ENCODE assay signal across 8 cellular contexts in genomic region chr2:32553829-32554432, GRCh38.
A peak's percentile ranks its signal among the peaks of the same experiment; 100 is the strongest.
DNase-seq lines count a peak whose midpoint lies in the region; ATAC-seq, FAIRE-seq and TF ChIP-seq lines count a peak whose summit lies in the region.

No MANE protein-coding gene starts in this region.

- TF ChIP-seq CTCF in GM10248 (IDR thresholded peaks at IDR 0.05; ENCODE audit: control extremely low read depth, extremely low read depth, low read depth, missing control alignments) (peak; percentile 68), HFF-Myc (IDR thresholded peaks at IDR 0.05; ENCODE audit: low read depth, low read length, missing control alignments) (peak; percentile 60), left ventricle myocardium inferior (IDR thresholded peaks at IDR 0.05; ENCODE audit: borderline replicate concordance) (peak; percentile 81)

- POLR2A ChIA-PET in GM10248 (lab: Yijun Ruan, JAX) = no interaction called here
- POLR2A ChIA-PET in activated CD8-positive, alpha-beta T cell treated with anti-CD3 and anti-CD28 coated beads, Interleukin-2, amount 10 ng/mL, durations not matched to agents 7 days and 5 days (lab: Charles Lee) = no interaction called here

- H3K4me3 ChIP-seq in HFF-Myc (replicated peaks; ENCODE audit: low read depth, low read length) (no peak overlapping the region), left ventricle myocardium inferior (no peak overlapping the region)

- H3K9me3 ChIP-seq in left ventricle myocardium inferior (replicated peaks) = no peaks in the 10 kb centered on the region

- H3K4me3 Mint-ChIP-seq in activated CD8-positive, alpha-beta T cell treated with anti-CD3 and anti-CD28 coated beads, Interleukin-2, amount 10 ng/mL, durations not matched to agents 7 days and 5 days = no peak overlapping the region
- no peak overlapping the region for H3K4me3 Mint-ChIP-seq in stimulated activated memory B cell treated with anti-CD40 and anti-IgM and Interleukin-4, amounts not matched to agents 10 μg/mL and 1 μg/mL and 100 μg/mL, for 72 hours

- H3K27ac ChIP-seq in left ventricle myocardium inferior (replicated peaks) = no peak overlapping the region

- peak; percentile 70 for ATAC-seq in activated CD8-positive, alpha-beta T cell treated with anti-CD3 and anti-CD28 coated beads, Interleukin-2, amount 10 ng/mL, durations not matched to agents 7 days and 5 days
- ATAC-seq in stimulated activated memory B cell treated with anti-CD40 and anti-IgM and Interleukin-4, amounts not matched to agents 10 μg/mL and 1 μg/mL and 100 μg/mL, for 72 hours = peak; percentile 83

- H3K36me3 ChIP-seq in left ventricle myocardium inferior = peaks cover 18% of the 10 kb centered on the region

- FAIRE-seq in A204.1 (lab: Jason Lieb, UNC) = peak; percentile 94

- H3K4me1 ChIP-seq in left ventricle myocardium inferior = peaks cover 12% of the 10 kb centered on the region

- H3K36me3 Mint-ChIP-seq in activated CD8-positive, alpha-beta T cell treated with anti-CD3 and anti-CD28 coated beads, Interleukin-2, amount 10 ng/mL, durations not matched to agents 7 days and 5 days (ENCODE audit: low read depth) = peaks cover 12% of the 10 kb centered on the region
- H3K36me3 Mint-ChIP-seq in stimulated activated memory B cell treated with anti-CD40 and anti-IgM and Interleukin-4, amounts not matched to agents 10 μg/mL and 1 μg/mL and 100 μg/mL, for 72 hours = peaks cover 7% of the 10 kb centered on the region

- no peaks in the 10 kb centered on the region for H3K4me1 Mint-ChIP-seq in activated CD8-positive, alpha-beta T cell treated with anti-CD3 and anti-CD28 coated beads, Interleukin-2, amount 10 ng/mL, durations not matched to agents 7 days and 5 days (ENCODE audit: low read depth)
- no peaks in the 10 kb centered on the region for H3K4me1 Mint-ChIP-seq in stimulated activated memory B cell treated with anti-CD40 and anti-IgM and Interleukin-4, amounts not matched to agents 10 μg/mL and 1 μg/mL and 100 μg/mL, for 72 hours

- no peak overlapping the region for H3K27ac Mint-ChIP-seq in activated CD8-positive, alpha-beta T cell treated with anti-CD3 and anti-CD28 coated beads, Interleukin-2, amount 10 ng/mL, durations not matched to agents 7 days and 5 days
- no peak overlapping the region for H3K27ac Mint-ChIP-seq in stimulated activated memory B cell treated with anti-CD40 and anti-IgM and Interleukin-4, amounts not matched to agents 10 μg/mL and 1 μg/mL and 100 μg/mL, for 72 hours

- H3K27me3 Mint-ChIP-seq in activated CD8-positive, alpha-beta T cell treated with anti-CD3 and anti-CD28 coated beads, Interleukin-2, amount 10 ng/mL, durations not matched to agents 7 days and 5 days (ENCODE audit: low read depth) = no peaks in the 10 kb centered on the region
- H3K27me3 Mint-ChIP-seq in stimulated activated memory B cell treated with anti-CD40 and anti-IgM and Interleukin-4, amounts not matched to agents 10 μg/mL and 1 μg/mL and 100 μg/mL, for 72 hours = no peaks in the 10 kb centered on the region

- DNase-seq in GM10248 (ENCODE audit: extremely low spot score) (peak; percentile 66), HFF-Myc (ENCODE audit: extremely low read depth, low read depth) (peak; percentile 11), NAMALWA (ENCODE audit: low spot score) (peak; percentile 86), left ventricle myocardium inferior (no peak)
- no peak for DNase-seq in activated CD8-positive, alpha-beta T cell treated with anti-CD3 and anti-CD28 coated beads, Interleukin-2, amount 10 ng/mL, durations not matched to agents 7 days and 5 days
- DNase-seq in activated CD8-positive, alpha-beta memory T cell treated with anti-CD3 and anti-CD28 coated beads for 24 hours = no peak

- H3K27me3 ChIP-seq in left ventricle myocardium inferior (ENCODE audit: low read depth) = no peaks in the 10 kb centered on the region

- no peaks in the 10 kb centered on the region for H3K9me3 Mint-ChIP-seq in activated CD8-positive, alpha-beta T cell treated with anti-CD3 and anti-CD28 coated beads, Interleukin-2, amount 10 ng/mL, durations not matched to agents 7 days and 5 days (ENCODE audit: insufficient read depth)
- no peaks in the 10 kb centered on the region for H3K9me3 Mint-ChIP-seq in stimulated activated memory B cell treated with anti-CD40 and anti-IgM and Interleukin-4, amounts not matched to agents 10 μg/mL and 1 μg/mL and 100 μg/mL, for 72 hours

- intact Hi-C loops in left ventricle myocardium inferior (cut with micrococcal nuclease) = no loop called here

- CTCF ChIA-PET in GM10248 (lab: Yijun Ruan, JAX) = no interaction called here
- CTCF ChIA-PET in activated CD8-positive, alpha-beta T cell treated with anti-CD3 and anti-CD28 coated beads, Interleukin-2, amount 10 ng/mL, durations not matched to agents 7 days and 5 days (lab: Charles Lee) = no interaction called here

Comparison
In these comparisons a context has a peak if more than half of its experiments do, and no peak if none do; other contexts are left out.
1. DNase-seq: peak in GM10248 (single experiment), HFF-Myc (single experiment) and NAMALWA (single experiment); none in activated CD8-positive, alpha-beta T cell treated with anti-CD3 and anti-CD28 coated beads, Interleukin-2, amount 10 ng/mL, durations not matched to agents 7 days and 5 days (single experiment), left ventricle myocardium inferior (single experiment) and activated CD8-positive, alpha-beta memory T cell treated with anti-CD3 and anti-CD28 coated beads for 24 hours (single experiment).
2. Peak in every context shown above with its lines, with median percentiles within 50 percentile points of each other: CTCF ChIP-seq.